Comparison of ENCODE assay signal across 1 cellular context in the genomic region with DNA sequence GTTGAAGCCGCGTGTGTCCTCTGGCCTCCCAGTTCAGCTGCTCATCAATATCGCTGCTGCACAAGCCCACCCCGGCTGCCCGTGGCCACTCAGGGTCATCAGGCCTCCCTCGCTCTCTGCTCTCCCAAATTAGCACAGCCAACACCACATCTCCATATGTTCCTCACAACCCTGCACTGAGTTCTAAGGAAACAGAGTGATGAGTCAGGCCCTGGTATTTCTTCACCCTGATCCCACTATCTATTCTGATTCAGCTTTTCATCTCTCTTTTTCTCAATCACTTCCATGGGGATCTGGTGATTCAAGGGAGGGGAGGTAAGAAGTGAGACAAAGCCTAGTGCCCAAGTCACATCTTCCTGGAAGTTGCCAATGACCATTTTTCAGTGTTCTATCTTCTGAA.
TF ChIP-seq lines count a peak whose summit lies in the region.

No MANE protein-coding gene starts in this region.

TF ChIP-seq in A549, 52 proteins besides CTCF, POLR2A, EP300 and RAD21 (continued from another document):
- TF ChIP-seq, protein P1, sequence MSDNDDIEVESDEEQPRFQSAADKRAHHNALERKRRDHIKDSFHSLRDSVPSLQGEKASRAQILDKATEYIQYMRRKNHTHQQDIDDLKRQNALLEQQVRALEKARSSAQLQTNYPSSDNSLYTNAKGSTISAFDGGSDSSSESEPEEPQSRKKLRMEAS (IDR thresholded peaks at IDR 0.05): no peak
- TF ChIP-seq CBX2 (IDR thresholded peaks at IDR 0.05; ENCODE audit: borderline replicate concordance, low read depth): no peak
- TF ChIP-seq ZFP36 (IDR thresholded peaks at IDR 0.05; ENCODE audit: borderline replicate concordance, partially characterized antibody): no peak
TF ChIP-seq in A549: peak in this region for 3.
